Comparison of ENCODE assay signal across 14 cellular contexts in the genomic region with DNA sequence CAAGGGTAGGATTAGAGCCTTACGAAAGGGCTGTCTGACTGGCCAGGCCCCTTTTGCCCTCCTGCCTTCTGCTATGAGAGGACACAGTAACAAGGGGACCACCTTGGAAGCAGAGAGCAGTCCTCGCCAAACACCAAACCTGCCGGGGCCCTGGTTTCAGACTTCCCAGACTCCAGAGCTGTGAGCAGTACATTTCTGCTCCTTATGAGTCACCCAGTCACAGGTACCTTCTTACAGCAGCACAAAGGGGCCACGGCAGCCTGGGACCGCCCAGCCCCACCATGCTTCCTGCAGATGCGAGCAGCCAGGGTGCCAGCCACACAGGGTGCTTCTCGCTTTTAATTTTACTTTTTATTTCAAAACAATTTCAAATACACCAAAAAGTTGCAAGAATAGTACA. TPM values are rescaled to one million over a fixed set of nuclear protein-coding genes. Genes with fewer than 3 reads are reported as not detected.
A peak's percentile ranks its signal among the peaks of the same experiment; 100 is the strongest.
DNase-seq lines count a peak whose midpoint lies in the region; ATAC-seq and TF ChIP-seq lines count a peak whose summit lies in the region.
"Had no signal": no experiment of that assay in that cellular context is flagged by ENCODE, and none has a peak within 500 bp of the region (broad histone marks: within the 10 kb centered on the region; RNA-seq: fewer than 3 reads in every experiment).

No MANE protein-coding gene starts in this region.

- no peaks in the 10 kb centered on the region for H3K79me2 ChIP-seq in GM23248 (ENCODE audit: insufficient read depth)

- H3K36me3 Mint-ChIP-seq in activated CD4-positive, alpha-beta T cell treated with anti-CD3 and anti-CD28 coated beads for 36 hours (ENCODE audit: low read depth): no peaks in the 10 kb centered on the region
- H3K36me3 Mint-ChIP-seq in chondrocyte (ENCODE audit: low read depth): no peaks in the 10 kb centered on the region

- TF ChIP-seq POLR2A in ovary (IDR thresholded peaks at IDR 0.05): no peak

- H3K4me2 ChIP-seq in GM23248 (ENCODE audit: unreplicated experiment): no peak overlapping the region

- peak overlapping the region; percentile 31 for H3K27ac Mint-ChIP-seq in activated CD4-positive, alpha-beta T cell treated with anti-CD3 and anti-CD28 coated beads for 36 hours
- peak overlapping the region; percentile 61 for H3K27ac Mint-ChIP-seq in chondrocyte (ENCODE audit: unreplicated experiment)
- H3K27ac Mint-ChIP-seq: progenitor cell of endocrine pancreas had no signal

- no peak overlapping the region for H2AFZ ChIP-seq in GM23248

- H3K4me3 ChIP-seq in SJCRH30 (no peak overlapping the region), ovary (no peak overlapping the region), GM23248 (no peak overlapping the region)
- H3K4me3 ChIP-seq: transverse colon had no signal

- H3K9me3 Mint-ChIP-seq in activated CD4-positive, alpha-beta T cell treated with anti-CD3 and anti-CD28 coated beads for 36 hours (ENCODE audit: low read depth): no peaks in the 10 kb centered on the region
- no peaks in the 10 kb centered on the region for H3K9me3 Mint-ChIP-seq in chondrocyte (ENCODE audit: low read depth)
- H3K9me3 Mint-ChIP-seq: CD8-positive, alpha-beta memory T cell had no signal

- no peaks in the 10 kb centered on the region for H4K20me1 ChIP-seq in GM23248 (ENCODE audit: insufficient read depth)

- H3K36me3 ChIP-seq in SJCRH30 (no peaks in the 10 kb centered on the region), ovary (no peaks in the 10 kb centered on the region), GM23248 (ENCODE audit: low read depth) (no peaks in the 10 kb centered on the region)
- H3K36me3 ChIP-seq: transverse colon had no signal

- TF ChIP-seq CTCF in chondrocyte (IDR thresholded peaks at IDR 0.05) (no peak), ovary (IDR thresholded peaks at IDR 0.05) (no peak)

- H3K9me3 ChIP-seq in SJCRH30 (replicated peaks) (no peaks in the 10 kb centered on the region), ovary (no peaks in the 10 kb centered on the region), GM23248 (ENCODE audit: low read depth) (no peaks in the 10 kb centered on the region)
- H3K9me3 ChIP-seq: transverse colon had no signal

- CTCF ChIA-PET in activated CD4-positive, alpha-beta T cell treated with anti-CD3 and anti-CD28 coated beads for 36 hours (lab: Charles Lee): interaction anchor here (1.2 kb wide), 1 partner anchor 18 kb away, joined by 4 read pairs; no protein-coding TSS in a partner anchor

- no peak overlapping the region for H3K4me3 Mint-ChIP-seq in activated CD4-positive, alpha-beta T cell treated with anti-CD3 and anti-CD28 coated beads for 36 hours
- no peak overlapping the region for H3K4me3 Mint-ChIP-seq in chondrocyte (ENCODE audit: unreplicated experiment)

- H3K9me2 ChIP-seq in GM23248 (ENCODE audit: insufficient read depth): no peaks in the 10 kb centered on the region

- intact Hi-C loops in activated CD4-positive, alpha-beta T cell treated with anti-CD3 and anti-CD28 coated beads for 36 hours (cut with DNase I, micrococcal nuclease): no loop called here
- intact Hi-C loops in ovary (cut with DNase I): loop anchor here in 2 of 4 donors (5.0 kb wide), 4 partner anchors 42 to 127 kb away; no protein-coding TSS in a partner anchor

- H3K27me3 Mint-ChIP-seq in activated CD4-positive, alpha-beta T cell treated with anti-CD3 and anti-CD28 coated beads for 36 hours: peaks cover under 1% of the 10 kb centered on the region
- no peaks in the 10 kb centered on the region for H3K27me3 Mint-ChIP-seq in chondrocyte (ENCODE audit: low read depth)
- H3K27me3 Mint-ChIP-seq: progenitor cell of endocrine pancreas had no signal

- POLR2A ChIA-PET in activated CD4-positive, alpha-beta T cell treated with anti-CD3 and anti-CD28 coated beads for 36 hours (lab: Charles Lee): no interaction called here

- no peak for TF ChIP-seq EP300 in ovary (IDR thresholded peaks at IDR 0.05)

- H3K4me1 Mint-ChIP-seq in activated CD4-positive, alpha-beta T cell treated with anti-CD3 and anti-CD28 coated beads for 36 hours: peaks cover 22% of the 10 kb centered on the region
- peaks cover 69% of the 10 kb centered on the region for H3K4me1 Mint-ChIP-seq in chondrocyte (ENCODE audit: low read depth)

- H3K4me1 ChIP-seq in SJCRH30 (peaks cover 75% of the 10 kb centered on the region), ovary (ENCODE audit: insufficient read depth) (peaks cover 37% of the 10 kb centered on the region), GM23248 (ENCODE audit: insufficient read depth) (peaks cover 6% of the 10 kb centered on the region)

- H3K27me3 ChIP-seq in SJCRH30 (no peaks in the 10 kb centered on the region), ovary (no peaks in the 10 kb centered on the region), GM23248 (replicated peaks; ENCODE audit: insufficient read depth) (no peaks in the 10 kb centered on the region)
- H3K27me3 ChIP-seq: transverse colon had no signal

- peak overlapping the region; percentile 68; the same call in 1 of the 2 replicates for H3K27ac ChIP-seq in SJCRH30
- H3K27ac ChIP-seq in ovary: peak overlapping the region in 1 of 2 donors; percentile 90
- no peak overlapping the region for H3K27ac ChIP-seq in GM23248

- ATAC-seq in activated CD4-positive, alpha-beta T cell treated with anti-CD3 and anti-CD28 coated beads for 36 hours: peak; percentile 48

- peak; percentile 43 for DNase-seq in activated CD4-positive, alpha-beta T cell treated with anti-CD3 and anti-CD28 coated beads for 36 hours
- no peak for DNase-seq in activated CD4-positive, alpha-beta T cell treated with anti-CD3 and anti-CD28 coated beads for 48 hours
- DNase-seq in SJCRH30 (peak in 1 of 2 experiments; percentile 4), chondrocyte (ENCODE audit: low spot score) (peak; percentile 60), ovary (peak; percentile 11 to 40 (median 36)), GM23248 (no peak), NCI-H524 (lab: John Stamatoyannopoulos, UW) (no peak), NCI-H345 treated with DMSO at 0.1 percent for 48 hours (lab: John Stamatoyannopoulos, UW; ENCODE audit: unreplicated experiment) (no peak)
- DNase-seq: Kasumi-1, NCI-H1436 treated with DMSO at 0.1 percent for 48 hours, NCI-H446, transverse colon had no signal

- 82 to 93% (median 93%) methylated on average over 7 of the region's 7 CpGs for WGBS in ovary, 3 donors
- WGBS in GM23248 (ENCODE audit: low coverage in 1 of 2, low lambda C conversion rate in 2 of 2, missing lambda C conversion rate in 2 of 2), 2 experiments: 90 to 95% methylated on average over 7 of the region's 7 CpGs

- no peaks in the 10 kb centered on the region for H3F3A ChIP-seq in GM23248 (ENCODE audit: insufficient read depth)

- H3K9ac ChIP-seq in GM23248: no peak overlapping the region

- in situ Hi-C loops in GM23248 (cut with MboI): no loop called here

RNA-seq across cellular contexts. Expression of gene POFUT2, which starts 17.2 kb away (rescaled TPM):
- total RNA-seq in activated CD4-positive, alpha-beta T cell treated with anti-CD3 and anti-CD28 coated beads for 36 hours: 10 to 100 TPM; 14.7 to 14.9 TPM
- 15.2 and 16.5 TPM in 2 replicates for total RNA-seq in SJCRH30 (2014; rRNA removed; shearing (Covaris generic))
- total RNA-seq in chondrocyte: 59.9 to 73.6 TPM (median 72.4 TPM) in 3 replicates
- 10 to 100 TPM; 26.2 to 48.2 (median 40.1) TPM for total RNA-seq in ovary
- 10 to 100 TPM; 25.7 to 52.9 TPM for polyA plus RNA-seq in ovary
- total RNA-seq in GM23248 (2014; rRNA removed; shearing (Covaris generic)): 48.2 and 54.0 TPM in 2 replicates
- 30.1 and 30.9 TPM in 2 replicates for polyA plus RNA-seq in GM23248 (2016; fragmentation: Nextera tagmentation; extraction: Ambion mirVana)

Comparison
In these comparisons a context has a peak if more than half of its experiments do, and no peak if none do; other contexts are left out.
1. DNase-seq: peak in activated CD4-positive, alpha-beta T cell treated with anti-CD3 and anti-CD28 coated beads for 36 hours (single experiment), chondrocyte (single experiment) and ovary (5 of 5); none in activated CD4-positive, alpha-beta T cell treated with anti-CD3 and anti-CD28 coated beads for 48 hours (single experiment), GM23248 (single experiment), NCI-H524 (0 of 2) and NCI-H345 treated with DMSO at 0.1 percent for 48 hours (single experiment).